In the genomic region with DNA sequence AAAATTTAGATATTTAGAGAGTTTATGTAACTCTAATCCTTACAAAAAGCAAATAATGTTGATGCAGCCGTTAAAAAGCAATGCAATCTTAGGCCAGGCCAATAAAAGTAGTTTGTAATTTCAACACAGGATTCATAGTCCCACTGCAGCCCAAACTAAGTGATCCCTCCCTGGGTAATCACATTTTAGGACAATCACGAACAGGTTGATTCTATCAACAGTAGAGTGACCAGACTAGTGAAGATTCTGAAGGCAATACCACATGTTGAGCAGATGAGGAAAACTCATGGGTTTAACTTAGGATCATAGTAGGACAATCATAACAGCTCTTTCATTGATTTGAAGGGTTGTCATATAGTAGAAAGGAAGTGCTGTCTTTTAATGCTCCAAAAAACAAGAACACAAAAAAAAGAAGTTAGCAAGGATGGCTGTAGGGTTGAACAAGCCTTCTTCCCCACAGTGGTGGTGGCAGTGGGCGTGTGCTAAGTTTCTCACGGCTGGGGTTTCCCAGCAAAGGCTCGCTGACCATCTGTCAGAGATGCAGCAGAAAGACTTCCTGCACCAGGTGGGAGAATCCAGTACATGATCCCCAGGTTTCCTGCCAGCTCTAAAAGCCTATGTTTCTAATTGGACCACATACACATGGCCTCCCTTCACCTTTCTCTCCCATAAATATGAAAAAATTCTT, we compare ENCODE assay signal across 19 cellular contexts.
DNase-seq lines count a peak whose midpoint lies in the region; ATAC-seq, FAIRE-seq and TF ChIP-seq lines count a peak whose summit lies in the region.
"Had no signal": no experiment of that assay in that cellular context is flagged by ENCODE, and none has a peak within 500 bp of the region (broad histone marks: within the 10 kb centered on the region; RNA-seq: fewer than 3 reads in every experiment).

No MANE protein-coding gene starts in this region.

- no peaks in the 10 kb centered on the region for H3K27me3 ChIP-seq in lower lobe of right lung (ENCODE audit: low read depth)

- TF ChIP-seq CTCF in D721Med (IDR thresholded peaks at IDR 0.05; ENCODE audit: insufficient read depth, missing control alignments): no peak
- TF ChIP-seq CTCF in GM20000 (IDR thresholded peaks at IDR 0.05; ENCODE audit: extremely low read depth, missing control alignments): no peak
- no peak for TF ChIP-seq CTCF in lower lobe of right lung (IDR thresholded peaks at IDR 0.05)

- intact Hi-C loops in lower lobe of right lung (cut with DNase I): no loop called here

- no peaks in the 10 kb centered on the region for H3K36me3 ChIP-seq in lower lobe of right lung

- H3K27ac ChIP-seq in lower lobe of right lung: no peak overlapping the region
- H3K27ac ChIP-seq: coronary artery had no signal

- FAIRE-seq in D721Med (lab: Jason Lieb, UNC) (peak; percentile 66), GM12891 (lab: Jason Lieb, UNC) (no peak)
- FAIRE-seq: endothelial cell of umbilical vein had no signal

- DNase-seq in D721Med (ENCODE audit: insufficient read length, low spot score) (no peak), GM20000 (ENCODE audit: low spot score) (peak; percentile 6), NCI-H82 (lab: John Stamatoyannopoulos, UW) (peak; percentile 67), glomerular visceral epithelial cell (ENCODE audit: extremely low spot score) (peak; percentile 2), NCI-H524 treated with DMSO at 0.1 percent for 48 hours (lab: John Stamatoyannopoulos, UW) (no peak), lower lobe of right lung (no peak), GM12891 (ENCODE audit: insufficient read length, low spot score) (no peak)
- no peak for DNase-seq in stimulated activated naive CD4-positive, alpha-beta T cell (lab: John Stamatoyannopoulos, UW)
- DNase-seq: activated CD4-positive, alpha-beta T cell treated with anti-CD3 and anti-CD28 coated beads for 1 hour; activated naive CD4-positive, alpha-beta T cell; glutamatergic neuron; immature natural killer cell; KG1; NCI-H2227 treated with DMSO at 0.1 percent for 48 hours; retina; SIG-M5; substantia nigra had no signal

- ATAC-seq in lower lobe of right lung: no peak

- no peak overlapping the region for H3K4me3 ChIP-seq in lower lobe of right lung
- H3K4me3 ChIP-seq: coronary artery had no signal

- H3K9me3 ChIP-seq in lower lobe of right lung: no peaks in the 10 kb centered on the region

- H3K4me1 ChIP-seq in lower lobe of right lung: no peaks in the 10 kb centered on the region

- TF ChIP-seq POLR2A in GM12891 (IDR thresholded peaks at IDR 0.05; ENCODE audit: low read depth, low read length): no peak

TF ChIP-seq in GM12891, 5 proteins besides CTCF, POLR2A, EP300 and RAD21:
- TF ChIP-seq TAF1 (IDR thresholded peaks at IDR 0.05; ENCODE audit: low read depth, low read length) (no peak), POU2F2 (IDR thresholded peaks at IDR 0.05; ENCODE audit: low read depth, low read length) (no peak), POLR2AphosphoS5 (IDR thresholded peaks at IDR 0.05; ENCODE audit: low read depth, low read length) (no peak), PAX5 (IDR thresholded peaks at IDR 0.05; ENCODE audit: insufficient read depth, low read length, severe bottlenecking) (no peak), SPI1 (IDR thresholded peaks at IDR 0.05; ENCODE audit: low read depth, low read length) (no peak)

Comparison
In these comparisons a context has a peak if more than half of its experiments do, and no peak if none do; other contexts are left out.
1. DNase-seq: peak in GM20000 (single experiment), NCI-H82 (single experiment) and glomerular visceral epithelial cell (single experiment); none in D721Med (single experiment), stimulated activated naive CD4-positive, alpha-beta T cell (0 of 6), NCI-H524 treated with DMSO at 0.1 percent for 48 hours (single experiment), lower lobe of right lung (single experiment) and GM12891 (single experiment).